ENCODE assay signal across 1 cellular context in genomic region chr7:122887848-122888247, GRCh38.
TF ChIP-seq lines count a peak whose summit lies in the region.

No MANE protein-coding gene starts in this region.

TF ChIP-seq in GM23338, 12 proteins besides CTCF, POLR2A, EP300 and RAD21 (continued from another document):
- TF ChIP-seq ZNF462 (CRISPR knock-in tag; IDR thresholded peaks at IDR 0.05) (no peak), JUNB (IDR thresholded peaks at IDR 0.05; ENCODE audit: unreplicated experiment) (no peak), ZNF331 (CRISPR knock-in tag; IDR thresholded peaks at IDR 0.05; ENCODE audit: low read depth) (no peak)
TF ChIP-seq in GM23338: peak in this region for 0.
